ENCODE assay signal across 17 cellular contexts in the genomic region with DNA sequence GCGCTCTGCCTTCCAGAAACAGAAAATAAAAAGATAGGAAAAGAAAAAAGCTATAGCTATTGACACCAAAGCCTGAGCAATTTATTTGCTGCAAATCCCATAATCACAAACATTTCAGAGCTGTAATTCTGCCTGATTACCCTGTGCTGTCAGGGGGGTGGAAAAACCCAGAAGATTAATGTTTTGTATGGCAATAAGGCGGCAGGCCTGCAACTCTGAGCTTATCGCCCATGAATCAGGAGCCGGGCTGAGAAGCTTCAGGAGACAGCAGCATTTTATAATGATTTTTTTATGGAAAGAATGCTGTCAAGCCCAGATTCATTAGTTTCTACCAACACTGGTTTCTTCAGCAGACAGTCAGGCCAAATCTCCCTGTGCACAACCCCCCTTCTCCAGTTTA.
"Had no signal": no experiment of that assay in that cellular context is flagged by ENCODE, and none has a peak within 500 bp of the region (broad histone marks: within the 10 kb centered on the region; RNA-seq: fewer than 3 reads in every experiment).

No MANE protein-coding gene starts in this region.

- H3K9me3 ChIP-seq: ascending aorta, left lung, tibial nerve had no signal

- H3K27me3 ChIP-seq: ascending aorta, brain microvascular endothelial cell, foreskin keratinocyte had no signal

- H3K27ac ChIP-seq: ascending aorta, brain microvascular endothelial cell, foreskin keratinocyte, left lung, tibial nerve had no signal

- DNase-seq: activated CD4-positive, alpha-beta T cell treated with anti-CD3 and anti-CD28 coated beads, Interleukin-2, amount 10 ng/mL, durations not matched to agents 24 days and 14 days; activated CD8-positive, alpha-beta memory T cell treated with anti-CD3 and anti-CD28 coated beads, Interleukin-2, amount 10 ng/mL, durations not matched to agents 7 days and 5 days; activated CD8-positive, alpha-beta T cell treated with anti-CD3 and anti-CD28 coated beads for 36 hours; activated T-cell treated with anti-CD3 and anti-CD28 coated beads for 4 hours; brain microvascular endothelial cell; central memory CD4-positive, alpha-beta T cell; dermis blood vessel endothelial cell; effector CD8-positive, alpha-beta T cell; foreskin keratinocyte; left lung; naive thymus-derived CD8-positive, alpha-beta T cell; right cardiac atrium; stimulated activated CD4-positive, alpha-beta T cell treated with anti-CD3 and anti-CD28 coated beads, Interleukin-12 subunit alpha, Interleukin-12 subunit beta, amount 100 ng/mL, for 4 hours; stimulated activated CD4-positive, alpha-beta T cell treated with anti-CD3 and anti-CD28 coated beads, Interleukin-4, amount 100 ng/mL, for 4 hours had no signal

- H3K4me1 ChIP-seq: ascending aorta, foreskin keratinocyte, left lung, tibial nerve had no signal

- H3K4me3 ChIP-seq: ascending aorta, left lung, lung, tibial nerve had no signal

- H3K36me3 ChIP-seq: ascending aorta, brain microvascular endothelial cell, left lung, tibial nerve had no signal
